Comparison of ENCODE assay signal across 8 cellular contexts in the genomic region with DNA sequence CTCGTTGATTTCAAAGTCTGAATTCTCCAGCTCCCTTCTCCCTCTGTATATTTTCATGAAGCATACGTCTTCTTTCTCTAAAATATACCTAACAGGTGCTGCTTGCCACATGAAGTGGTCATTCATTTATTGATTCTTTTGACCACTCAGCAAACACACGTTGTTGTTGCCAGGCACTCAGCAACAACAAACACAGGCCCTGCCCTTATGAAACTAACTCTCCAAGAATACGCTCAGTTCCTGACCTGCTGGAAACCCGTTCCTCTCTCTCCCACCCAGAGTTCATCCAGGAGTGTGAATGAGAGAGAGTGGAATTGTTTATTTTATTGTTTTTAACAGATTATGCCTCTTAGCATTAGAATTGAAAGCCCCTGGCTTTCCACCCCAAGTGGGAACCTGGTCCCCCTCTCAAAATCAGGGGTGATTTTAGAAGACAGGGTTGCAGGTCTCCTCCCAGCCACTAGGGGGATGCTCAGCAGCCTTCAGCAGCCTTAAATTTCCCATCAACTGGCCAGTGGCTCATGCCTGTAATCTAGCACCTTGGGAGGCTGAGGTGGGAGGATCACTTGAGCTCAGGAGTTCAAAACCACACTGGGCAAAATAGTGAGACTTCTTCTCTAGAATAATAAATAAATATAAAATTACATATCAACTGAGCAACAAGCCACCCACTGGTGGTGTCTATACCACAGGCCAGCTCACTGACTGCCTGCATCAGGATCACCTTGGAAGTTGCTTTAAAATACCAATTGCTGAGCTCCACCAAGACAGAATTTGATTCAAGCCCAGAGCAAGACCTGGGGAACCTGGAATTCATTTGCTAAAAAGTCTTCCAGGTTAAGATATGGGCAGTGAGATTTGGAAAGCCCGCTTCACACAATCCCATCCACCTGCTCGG.
DNase-seq lines count a peak whose midpoint lies in the region; FAIRE-seq and TF ChIP-seq lines count a peak whose summit lies in the region.

No MANE protein-coding gene starts in this region.

- H3K9me3 ChIP-seq in astrocyte (ENCODE audit: insufficient read depth, low read depth, low read length) (no peaks in the 10 kb centered on the region), neural cell (ENCODE audit: low read length) (no peaks in the 10 kb centered on the region), mesenchymal stem cell (ENCODE audit: control insufficient read depth, low read length) (no peaks in the 10 kb centered on the region)

- H3K4me1 Mint-ChIP-seq in activated naive CD4-positive, alpha-beta T cell treated with anti-CD3 and anti-CD28 coated beads for 36 hours (ENCODE audit: low read depth) = no peaks in the 10 kb centered on the region
- H3K4me1 Mint-ChIP-seq in astrocyte (ENCODE audit: low read depth, unreplicated experiment) = no peaks in the 10 kb centered on the region

- no peak overlapping the region for H4K91ac ChIP-seq in mesenchymal stem cell (ENCODE audit: low read length)

- peak; percentile 22 for DNase-seq in activated naive CD4-positive, alpha-beta T cell treated with anti-CD3 and anti-CD28 coated beads for 36 hours
- no peak for DNase-seq in activated naive CD4-positive, alpha-beta T cell (lab: John Stamatoyannopoulos, UW)
- DNase-seq in NCI-H1092 (lab: John Stamatoyannopoulos, UW) (peak; percentile 71), astrocyte (ENCODE audit: low read depth) (no peak), lower leg skin (ENCODE audit: low spot score in 2 of 2) (no peak), mesenchymal stem cell (no peak)
- no peak for DNase-seq in stimulated activated CD4-positive, alpha-beta T cell treated with anti-CD3 and anti-CD28 coated beads, Interleukin-1b, Interleukin-23, amount 100 ng/mL, for 48 hours

- H2BK120ac ChIP-seq in mesenchymal stem cell (ENCODE audit: low read depth, low read length) = no peak overlapping the region

- no peak overlapping the region for H3K4me3 Mint-ChIP-seq in activated naive CD4-positive, alpha-beta T cell treated with anti-CD3 and anti-CD28 coated beads for 36 hours
- H3K4me3 Mint-ChIP-seq in astrocyte (ENCODE audit: unreplicated experiment) = no peak overlapping the region

- H3K9ac ChIP-seq in astrocyte (ENCODE audit: low read length) = no peak overlapping the region
- no peak overlapping the region for H3K9ac ChIP-seq in neural cell (ENCODE audit: low read length)
- H3K9ac ChIP-seq in mesenchymal stem cell (ENCODE audit: low read length) = no peak overlapping the region

- H3K4me2 ChIP-seq in astrocyte (ENCODE audit: low read length) (no peak overlapping the region), neural cell (ENCODE audit: low read length) (no peak overlapping the region), mesenchymal stem cell (ENCODE audit: low read length, poor library complexity, severe bottlenecking) (no peak overlapping the region)

- no peak for TF ChIP-seq EP300 in neural cell (conservative IDR thresholded peaks at IDR 0.05; ENCODE audit: poor library complexity, severe bottlenecking)

- no peak overlapping the region for H2BK5ac ChIP-seq in mesenchymal stem cell (ENCODE audit: low read depth, low read length, poor library complexity, severe bottlenecking)

- H4K8ac ChIP-seq in mesenchymal stem cell (ENCODE audit: low read length) = no peak overlapping the region

- H3K14ac ChIP-seq in mesenchymal stem cell (ENCODE audit: low read length in 2 of 2) = no peak overlapping the region

- no peaks in the 10 kb centered on the region for H3K9me2 ChIP-seq in neural cell (ENCODE audit: insufficient read depth, low read length)

- no peak overlapping the region for H2BK15ac ChIP-seq in mesenchymal stem cell (ENCODE audit: low read depth, poor library complexity, severe bottlenecking)

- CTCF ChIA-PET in activated naive CD4-positive, alpha-beta T cell treated with anti-CD3 and anti-CD28 coated beads for 36 hours (lab: Charles Lee) = interaction anchor here (0.5 to 1.8 kb wide), 9 partner anchors 10 to 645 kb away, joined by 3 to 6 read pairs (median 3); no protein-coding TSS in a partner anchor

- H2BK12ac ChIP-seq in mesenchymal stem cell (ENCODE audit: low read length in 2 of 2) = no peak overlapping the region

- TF ChIP-seq RAD21 in neural cell (conservative IDR thresholded peaks at IDR 0.05) = no peak

- H3K23ac ChIP-seq in mesenchymal stem cell (ENCODE audit: low read length in 2 of 2) = no peak overlapping the region

- TF ChIP-seq CTCF in astrocyte (IDR thresholded peaks at IDR 0.05; ENCODE audit: insufficient read depth, low read depth, low read length) = peak; percentile 36
- peak; percentile 44 for TF ChIP-seq CTCF in neural cell (IDR thresholded peaks at IDR 0.05; ENCODE audit: poor library complexity, severe bottlenecking)
- no peak for TF ChIP-seq CTCF in lower leg skin (IDR thresholded peaks at IDR 0.05)

- H3K27me3 ChIP-seq in astrocyte (ENCODE audit: insufficient read depth, low read length) (no peaks in the 10 kb centered on the region), neural cell (ENCODE audit: insufficient read depth, low read depth, low read length) (no peaks in the 10 kb centered on the region), mesenchymal stem cell (ENCODE audit: control insufficient read depth in 1 of 2, insufficient read depth in 1 of 2, low read length in 2 of 2) (peaks cover 0 to 70% of the 10 kb centered on the region in 2 experiments)

- no peak overlapping the region for H3K18ac ChIP-seq in mesenchymal stem cell (ENCODE audit: low read depth in 1 of 2, low read length in 2 of 2)

- no peaks in the 10 kb centered on the region for H3K4me1 ChIP-seq in astrocyte (ENCODE audit: insufficient read depth, low read length)
- no peaks in the 10 kb centered on the region for H3K4me1 ChIP-seq in mesenchymal stem cell (ENCODE audit: control insufficient read depth, insufficient read depth, low read depth, low read length)

- WGBS in lower leg skin, 2 donors = 67% methylated on average over 7 of the region's 7 CpGs
- WGBS in mesenchymal stem cell = 50% methylated on average over 5 of the region's 7 CpGs

- H2AK5ac ChIP-seq in mesenchymal stem cell (ENCODE audit: low read length, severe bottlenecking) = no peak overlapping the region

- H3K27ac Mint-ChIP-seq in activated naive CD4-positive, alpha-beta T cell treated with anti-CD3 and anti-CD28 coated beads for 36 hours = no peak overlapping the region
- H3K27ac Mint-ChIP-seq in astrocyte (ENCODE audit: unreplicated experiment) = no peak overlapping the region

- H3K27me3 Mint-ChIP-seq in activated naive CD4-positive, alpha-beta T cell treated with anti-CD3 and anti-CD28 coated beads for 36 hours (ENCODE audit: low read depth) = peaks cover 36% of the 10 kb centered on the region
- peaks cover 57% of the 10 kb centered on the region for H3K27me3 Mint-ChIP-seq in astrocyte (ENCODE audit: low read depth, unreplicated experiment)

- H3K9me3 Mint-ChIP-seq in activated naive CD4-positive, alpha-beta T cell treated with anti-CD3 and anti-CD28 coated beads for 36 hours = no peaks in the 10 kb centered on the region
- peaks cover 6% of the 10 kb centered on the region for H3K9me3 Mint-ChIP-seq in astrocyte (ENCODE audit: unreplicated experiment)

- H2AFZ ChIP-seq in astrocyte (ENCODE audit: low read depth, low read length) (no peak overlapping the region), neural cell (ENCODE audit: low read depth, low read length) (no peak overlapping the region), mesenchymal stem cell (ENCODE audit: low read depth, low read length) (no peak overlapping the region)

- no peak overlapping the region for H3K27ac ChIP-seq in astrocyte (ENCODE audit: low read depth, low read length)
- no peak overlapping the region for H3K27ac ChIP-seq in neural cell (ENCODE audit: low read length)
- no peak overlapping the region for H3K27ac ChIP-seq in mesenchymal stem cell (ENCODE audit: low read length, poor library complexity, severe bottlenecking)

- H3K79me2 ChIP-seq in astrocyte (ENCODE audit: insufficient read depth, low read length) = no peaks in the 10 kb centered on the region
- no peaks in the 10 kb centered on the region for H3K79me2 ChIP-seq in neural cell (replicated peaks; ENCODE audit: insufficient read depth, low read length)

- H3K36me3 ChIP-seq in astrocyte (ENCODE audit: insufficient read depth, low read length) (no peaks in the 10 kb centered on the region), neural cell (ENCODE audit: insufficient read depth, low read length) (no peaks in the 10 kb centered on the region), mesenchymal stem cell (ENCODE audit: control insufficient read depth in 1 of 2, insufficient read depth in 2 of 2, low read depth in 1 of 2, low read length in 2 of 2) (no peaks in the 10 kb centered on the region)

- intact Hi-C loops in activated naive CD4-positive, alpha-beta T cell treated with anti-CD3 and anti-CD28 coated beads for 36 hours (cut with micrococcal nuclease) = loop anchor here (5.0 kb wide), 2 partner anchors 283 to 637 kb away; no protein-coding TSS in a partner anchor
- intact Hi-C loops in lower leg skin (cut with DNase I; ENCODE audit: low total_unique reads) = loop anchor here (10.0 kb wide), 1 partner anchor 275 kb away; no protein-coding TSS in a partner anchor

- H3K4me3 ChIP-seq in astrocyte (ENCODE audit: insufficient read depth, low read depth, low read length) (no peak overlapping the region), neural cell (ENCODE audit: low read length) (no peak overlapping the region), lower leg skin (ENCODE audit: low read depth, poor library complexity, severe bottlenecking) (no peak overlapping the region), mesenchymal stem cell (ENCODE audit: insufficient read depth in 1 of 2, low read depth in 1 of 2, low read length in 2 of 2) (no peak overlapping the region)

- no peaks in the 10 kb centered on the region for H3F3A ChIP-seq in neural cell (ENCODE audit: insufficient read depth, low read length, poor library complexity, severe bottlenecking)

- H3K36me3 Mint-ChIP-seq in activated naive CD4-positive, alpha-beta T cell treated with anti-CD3 and anti-CD28 coated beads for 36 hours (ENCODE audit: low read depth) = no peaks in the 10 kb centered on the region
- H3K36me3 Mint-ChIP-seq in astrocyte (ENCODE audit: low read depth, unreplicated experiment) = no peaks in the 10 kb centered on the region

- no peaks in the 10 kb centered on the region for H3K79me1 ChIP-seq in mesenchymal stem cell (replicated peaks; ENCODE audit: low read length, poor library complexity, severe bottlenecking)

- H3K4ac ChIP-seq in mesenchymal stem cell (ENCODE audit: low read depth in 1 of 2, low read length in 2 of 2) = no peak overlapping the region

- TF ChIP-seq POLR2A in lower leg skin (IDR thresholded peaks at IDR 0.05) = no peak

- H4K20me1 ChIP-seq in astrocyte (ENCODE audit: insufficient read depth, low read length) = no peaks in the 10 kb centered on the region
- H4K20me1 ChIP-seq in neural cell (ENCODE audit: insufficient read depth) = no peaks in the 10 kb centered on the region

- FAIRE-seq in astrocyte (lab: Jason Lieb, UNC) = no peak

Comparison
In these comparisons a context has a peak if more than half of its experiments do, and no peak if none do; other contexts are left out.
1. DNase-seq: peak in activated naive CD4-positive, alpha-beta T cell treated with anti-CD3 and anti-CD28 coated beads for 36 hours (single experiment) and NCI-H1092 (single experiment); none in activated naive CD4-positive, alpha-beta T cell (0 of 4), astrocyte (single experiment), lower leg skin (0 of 2), mesenchymal stem cell (single experiment) and stimulated activated CD4-positive, alpha-beta T cell treated with anti-CD3 and anti-CD28 coated beads, Interleukin-1b, Interleukin-23, amount 100 ng/mL, for 48 hours (single experiment).
2. CTCF ChIP-seq: peak in astrocyte (single experiment) and neural cell (single experiment); none in lower leg skin (0 of 3).